25 cellular contexts compared by ENCODE assay signal in genomic region chr16:14001521-14001920, GRCh38.
"Had no signal": no experiment of that assay in that cellular context is flagged by ENCODE, and none has a peak within 500 bp of the region (broad histone marks: within the 10 kb centered on the region; RNA-seq: fewer than 3 reads in every experiment).

No MANE protein-coding gene starts in this region.

- H3K9me3 ChIP-seq: ascending aorta had no signal

- H3K36me3 ChIP-seq: ascending aorta, brain microvascular endothelial cell had no signal

- H3K4me3 ChIP-seq: ascending aorta had no signal

- H3K27me3 ChIP-seq: ascending aorta, brain microvascular endothelial cell had no signal

- H3K27ac Mint-ChIP-seq: activated CD8-positive, alpha-beta memory T cell treated with anti-CD3 and anti-CD28 coated beads, Interleukin-2, amount 10 ng/mL, durations not matched to agents 7 days and 5 days; activated naive CD8-positive, alpha-beta T cell treated with anti-CD3 and anti-CD28 coated beads, Interleukin-2, amount 50 U/mL, for 24 hours; activated T-cell treated with anti-CD3 and anti-CD28 coated beads, Interleukin-2, amount 50 U/mL, for 24 hours; WTC11 had no signal

- DNase-seq: activated CD4-positive, alpha-beta T cell treated with anti-CD3 and anti-CD28 coated beads for 48 hours; activated CD4-positive, alpha-beta T cell treated with anti-CD3 and anti-CD28 coated beads, Interleukin-2, amount 50 U/mL, for 48 hours; activated CD4-positive, CD25-positive, alpha-beta regulatory T cell treated with anti-CD3 and anti-CD28 coated beads, Interleukin-2, amount 50 U/mL, for 72 hours; activated CD8-positive, alpha-beta memory T cell treated with anti-CD3 and anti-CD28 coated beads, Interleukin-2, amount 10 ng/mL, durations not matched to agents 7 days and 5 days; activated effector memory CD4-positive, alpha-beta T cell treated with anti-CD3 and anti-CD28 coated beads, Interleukin-2, amount 50 U/mL, for 16 hours; activated naive CD4-positive, alpha-beta T cell treated with Interleukin-2 at 50 U/mL for 16 hours; activated naive CD8-positive, alpha-beta T cell treated with anti-CD3 and anti-CD28 coated beads, Interleukin-2, amount 50 U/mL, for 24 hours; activated T-cell treated with anti-CD3 and anti-CD28 coated beads, Interleukin-2, amount 50 U/mL, for 24 hours; amniotic stem cell; brain microvascular endothelial cell; KG1; NCI-H1048; NCI-H146; NCI-H187 treated with DMSO at 0.1 percent for 48 hours; NCI-H2081 treated with DMSO at 0.1 percent for 48 hours; NCI-H2171; NCI-H2227 treated with DMSO at 0.1 percent for 48 hours; NCI-H526; NCI-H774; SIG-M5; T-helper 17 cell; T-helper 9 cell had no signal

- H3K9me3 Mint-ChIP-seq: activated naive CD4-positive, alpha-beta T cell treated with anti-CD3 and anti-CD28 coated beads, Interleukin-2, amount 50 U/mL, for 72 hours; activated naive CD8-positive, alpha-beta T cell treated with anti-CD3 and anti-CD28 coated beads, Interleukin-2, amount 50 U/mL, for 24 hours; activated T-cell treated with anti-CD3 and anti-CD28 coated beads, Interleukin-2, amount 50 U/mL, for 24 hours; WTC11 had no signal

- ATAC-seq: activated CD8-positive, alpha-beta memory T cell treated with anti-CD3 and anti-CD28 coated beads, Interleukin-2, amount 10 ng/mL, durations not matched to agents 7 days and 5 days; activated naive CD4-positive, alpha-beta T cell treated with anti-CD3 and anti-CD28 coated beads, Interleukin-2, amount 50 U/mL, for 72 hours; activated naive CD8-positive, alpha-beta T cell treated with anti-CD3 and anti-CD28 coated beads, Interleukin-2, amount 50 U/mL, for 24 hours; T-helper 17 cell; WTC11 had no signal

- H3K36me3 Mint-ChIP-seq: activated CD8-positive, alpha-beta memory T cell treated with anti-CD3 and anti-CD28 coated beads, Interleukin-2, amount 10 ng/mL, durations not matched to agents 7 days and 5 days; activated naive CD4-positive, alpha-beta T cell treated with anti-CD3 and anti-CD28 coated beads, Interleukin-2, amount 50 U/mL, for 72 hours; WTC11 had no signal

- H3K4me3 Mint-ChIP-seq: activated CD8-positive, alpha-beta memory T cell treated with anti-CD3 and anti-CD28 coated beads, Interleukin-2, amount 10 ng/mL, durations not matched to agents 7 days and 5 days; activated naive CD8-positive, alpha-beta T cell treated with anti-CD3 and anti-CD28 coated beads, Interleukin-2, amount 50 U/mL, for 24 hours; activated T-cell treated with anti-CD3 and anti-CD28 coated beads, Interleukin-2, amount 50 U/mL, for 24 hours; T-helper 17 cell; WTC11 had no signal

- H3K27ac ChIP-seq: ascending aorta, brain microvascular endothelial cell had no signal
